9 cellular contexts compared by ENCODE assay signal in the genomic region with DNA sequence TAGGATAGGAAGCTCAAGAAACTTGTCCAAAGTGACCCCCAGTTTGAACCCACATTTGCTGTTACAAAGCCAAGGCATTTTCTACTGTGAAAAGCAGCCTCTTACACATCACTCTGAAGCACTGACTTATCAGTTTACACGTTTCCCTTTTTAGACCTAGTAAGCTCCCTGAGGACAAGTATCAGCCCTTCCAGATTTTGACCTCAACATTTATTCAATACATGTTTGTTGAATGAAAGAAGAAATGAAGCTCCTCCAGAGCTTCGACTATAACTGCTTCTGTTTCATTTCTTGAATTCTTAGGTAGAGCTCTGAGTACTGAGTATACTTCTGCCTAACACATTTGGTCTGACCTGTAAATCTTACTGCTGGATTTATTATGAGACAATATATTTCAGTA. TPM values are rescaled to one million over a fixed set of nuclear protein-coding genes. Genes with fewer than 3 reads are reported as not detected.
A peak's percentile ranks its signal among the peaks of the same experiment; 100 is the strongest.
DNase-seq lines count a peak whose midpoint lies in the region; ATAC-seq, FAIRE-seq and TF ChIP-seq lines count a peak whose summit lies in the region.
"Had no signal": no experiment of that assay in that cellular context is flagged by ENCODE, and none has a peak within 500 bp of the region (broad histone marks: within the 10 kb centered on the region; RNA-seq: fewer than 3 reads in every experiment).

No MANE protein-coding gene starts in this region.

- no peaks in the 10 kb centered on the region for H3K9me2 ChIP-seq in SK-N-SH

- H3K27me3 ChIP-seq in SK-N-SH (ENCODE audit: insufficient read depth) = no peaks in the 10 kb centered on the region
- no peaks in the 10 kb centered on the region for H3K27me3 ChIP-seq in endothelial cell of umbilical vein (ENCODE audit: control insufficient read depth in 2 of 2, insufficient read depth in 2 of 2, low read length in 2 of 2)
- no peaks in the 10 kb centered on the region for H3K27me3 ChIP-seq in rectal smooth muscle tissue (ENCODE audit: control insufficient read depth, insufficient read depth, low read length)

- H3K4me3 ChIP-seq in SK-N-SH (ENCODE audit: low read depth in 2 of 2, low read length in 1 of 2) (peak overlapping the region; percentile 94 to 100; a peak in 3 of 4 replicates), endothelial cell of umbilical vein (replicated peaks in 1 of 3; ENCODE audit: insufficient read depth in 1 of 3, low read depth in 1 of 3, low read length in 3 of 3) (peak overlapping the region in 1 of 3 experiments; percentile 98), rectal smooth muscle tissue (ENCODE audit: low read length) (peak overlapping the region; percentile 27)

- H4K20me1 ChIP-seq in SK-N-SH (ENCODE audit: insufficient read depth) (peaks cover 65% of the 10 kb centered on the region), endothelial cell of umbilical vein (replicated peaks; ENCODE audit: control insufficient read depth, extremely low read depth, insufficient read depth, low read length) (peaks cover 29% of the 10 kb centered on the region)

- intact Hi-C loops in endothelial cell of umbilical vein (cut with micrococcal nuclease) = loop anchor here (2.0 to 5.0 kb wide), 5 partner anchors 19 to 1604 kb away; a partner anchor contains a TSS

- no peak for TF ChIP-seq POLR2A in endothelial cell of umbilical vein (IDR thresholded peaks at IDR 0.05; ENCODE audit: low read depth, low read length)

- WGBS in SK-N-SH (ENCODE audit: low lambda C conversion rate) = 56% methylated on average over 2 of the region's 2 CpGs

- dilution Hi-C loops in endothelial cell of umbilical vein (cut with MboI; ENCODE audit: extremely low pct_ligation_motif_present, low sequenced_read_pairs) = no loop called here

- no peak for TF ChIP-seq EP300 in SK-N-SH (IDR thresholded peaks at IDR 0.05; ENCODE audit: borderline replicate concordance in 1 of 2, low read depth in 1 of 2, low read length in 1 of 2)

- no peak for ATAC-seq in SK-N-SH treated with all-trans-retinoic acid at 6 μM for 48 hours

- FAIRE-seq in endothelial cell of umbilical vein (lab: Jason Lieb, UNC) = no peak

- CTCF ChIA-PET in SK-N-SH (lab: Yijun Ruan, JAX) (interaction anchor here (0.8 to 1.8 kb wide), 9 partner anchors 9 to 165 kb away, joined by 3 to 6 read pairs (median 4); no protein-coding TSS in a partner anchor), endothelial cell of umbilical vein (lab: Charles Lee) (interaction anchor here (0.8 to 1.4 kb wide), 5 partner anchors 9 to 63 kb away, joined by 3 to 5 read pairs (median 3); no protein-coding TSS in a partner anchor), HEK293T (lab: Yijun Ruan, JAX) (interaction anchor here (1.3 kb wide), 1 partner anchor 22 kb away, joined by 4 read pairs; no protein-coding TSS in a partner anchor)

- TF ChIP-seq RAD21 in SK-N-SH (IDR thresholded peaks at IDR 0.05; ENCODE audit: low read length) = no peak

- no peak for DNase-seq in SK-N-SH
- DNase-seq in OCI-M1 (lab: John Stamatoyannopoulos, UW) = peak; percentile 7
- DNase-seq in endothelial cell of umbilical vein (ENCODE audit: low read depth, low spot score) = no peak
- no peak for DNase-seq in NCI-H2171 (lab: John Stamatoyannopoulos, UW)
- no peak for DNase-seq in AG08395 (ENCODE audit: low spot score)
- no peak for DNase-seq in HEK293T (ENCODE audit: extremely low spot score)

- peaks cover 37% of the 10 kb centered on the region for H3F3A ChIP-seq in SK-N-SH (replicated peaks; ENCODE audit: insufficient read depth)

- H3K27ac ChIP-seq in SK-N-SH (ENCODE audit: low read depth in 2 of 2, low read length in 1 of 2) (peak overlapping the region in 1 of 2 experiments; percentile 6; a peak in 1 of 4 replicates), endothelial cell of umbilical vein (ENCODE audit: insufficient read depth, low read depth, low read length) (no peak overlapping the region), rectal smooth muscle tissue (ENCODE audit: low read depth, low read length) (no peak overlapping the region)
- H3K27ac ChIP-seq: RWPE1 had no signal

- peaks cover 84% of the 10 kb centered on the region for H3K79me2 ChIP-seq in SK-N-SH (ENCODE audit: insufficient read depth)
- H3K79me2 ChIP-seq in endothelial cell of umbilical vein (ENCODE audit: control insufficient read depth, insufficient read depth, low read length) = peaks cover 73% of the 10 kb centered on the region

- POLR2A ChIA-PET in SK-N-SH (lab: Yijun Ruan, JAX) = no interaction called here
- POLR2A ChIA-PET in endothelial cell of umbilical vein (lab: Charles Lee) = no interaction called here
- POLR2A ChIA-PET in HEK293T (lab: Yijun Ruan, JAX) = no interaction called here

- H2AFZ ChIP-seq in SK-N-SH (ENCODE audit: low read depth) (no peak overlapping the region), endothelial cell of umbilical vein (ENCODE audit: low read depth, low read length) (no peak overlapping the region)

- TF ChIP-seq CTCF in SK-N-SH (IDR thresholded peaks at IDR 0.05) (no peak), endothelial cell of umbilical vein (IDR thresholded peaks at IDR 0.05; ENCODE audit: extremely low read depth in 1 of 2, insufficient read depth in 1 of 2, low read depth in 1 of 2, low read length in 2 of 2) (no peak)

- no peaks in the 10 kb centered on the region for H3K9me3 ChIP-seq in SK-N-SH
- H3K9me3 ChIP-seq in endothelial cell of umbilical vein (replicated peaks; ENCODE audit: control insufficient read depth, insufficient read depth, low read length) = no peaks in the 10 kb centered on the region

- H3K9ac ChIP-seq in SK-N-SH = peak overlapping the region; percentile 93; the same call in 1 of the 2 replicates
- no peak overlapping the region for H3K9ac ChIP-seq in endothelial cell of umbilical vein (replicated peaks; ENCODE audit: extremely low read depth, insufficient read depth, low read length)
- H3K9ac ChIP-seq in rectal smooth muscle tissue (ENCODE audit: low read length) = no peak overlapping the region

- H3K36me3 ChIP-seq in SK-N-SH (replicated peaks in 1 of 2; ENCODE audit: control insufficient read depth in 1 of 2, insufficient read depth in 2 of 2, low read length in 1 of 2) = peaks cover 3% of the 10 kb centered on the region in 2 experiments
- H3K36me3 ChIP-seq in endothelial cell of umbilical vein (ENCODE audit: control insufficient read depth in 2 of 2, extremely low read depth in 1 of 2, insufficient read depth in 2 of 2, low read length in 2 of 2) = no peaks in the 10 kb centered on the region
- no peaks in the 10 kb centered on the region for H3K36me3 ChIP-seq in rectal smooth muscle tissue (ENCODE audit: control insufficient read depth, insufficient read depth, low read length)

- H3K4me1 ChIP-seq in SK-N-SH (ENCODE audit: control insufficient read depth in 1 of 2, insufficient read depth in 2 of 2, low read depth in 1 of 2, low read length in 1 of 2) = peaks cover 13 to 42% of the 10 kb centered on the region in 2 experiments; a peak in 3 of 4 replicates
- H3K4me1 ChIP-seq in endothelial cell of umbilical vein (ENCODE audit: control insufficient read depth, extremely low read depth, insufficient read depth, low read length) = peaks cover 31% of the 10 kb centered on the region
- H3K4me1 ChIP-seq in rectal smooth muscle tissue (ENCODE audit: control insufficient read depth, insufficient read depth, low read length) = peaks cover 26% of the 10 kb centered on the region

- no TSS peak for BruUV-seq in endothelial cell of umbilical vein (replicated peaks; lab: Mats Ljungman, UMichigan)

- peaks cover 3% of the 10 kb centered on the region for H3K9me1 ChIP-seq in endothelial cell of umbilical vein (replicated peaks; ENCODE audit: control insufficient read depth, extremely low read depth, insufficient read depth, low read length)

- H3K4me2 ChIP-seq in SK-N-SH (peak overlapping the region; percentile 87), endothelial cell of umbilical vein (ENCODE audit: insufficient read depth, low read length) (peak overlapping the region; percentile 99)

TF ChIP-seq in SK-N-SH, 30 proteins besides CTCF, POLR2A, EP300 and RAD21:
- no peak for TF ChIP-seq CHD2 (IDR thresholded peaks at IDR 0.05; ENCODE audit: low read length, partially characterized antibody)
- no peak for TF ChIP-seq RCOR1 (IDR thresholded peaks at IDR 0.05; ENCODE audit: low read length)
- TF ChIP-seq GATA2 (CRISPR knock-in tag; IDR thresholded peaks at IDR 0.05) = no peak
- TF ChIP-seq GABPA (IDR thresholded peaks at IDR 0.05; ENCODE audit: low read depth) = no peak

TF ChIP-seq in SK-N-SH treated with all-trans-retinoic acid at 6 μM for 48 hours, 23 proteins besides CTCF, POLR2A, EP300 and RAD21 (continues in another document):
- no peak for TF ChIP-seq ISL1 (CRISPR knock-in tag; IDR thresholded peaks at IDR 0.05)
- no peak for TF ChIP-seq TOX (CRISPR knock-in tag; IDR thresholded peaks at IDR 0.05; ENCODE audit: borderline replicate concordance)

TF ChIP-seq in endothelial cell of umbilical vein, 7 proteins besides CTCF, POLR2A, EP300 and RAD21 (continues in another document):
- TF ChIP-seq FOS (IDR thresholded peaks at IDR 0.05; ENCODE audit: borderline replicate concordance, insufficient read depth, low read length) (no peak), MYC (IDR thresholded peaks at IDR 0.05; ENCODE audit: low read depth, low read length) (no peak)
- TF ChIP-seq, protein P1, sequence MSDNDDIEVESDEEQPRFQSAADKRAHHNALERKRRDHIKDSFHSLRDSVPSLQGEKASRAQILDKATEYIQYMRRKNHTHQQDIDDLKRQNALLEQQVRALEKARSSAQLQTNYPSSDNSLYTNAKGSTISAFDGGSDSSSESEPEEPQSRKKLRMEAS (IDR thresholded peaks at IDR 0.05; ENCODE audit: insufficient read depth, insufficient read length) = no peak

TF ChIP-seq in HEK293T, 16 proteins besides CTCF, POLR2A, EP300 and RAD21:
- TF ChIP-seq SP1 (IDR thresholded peaks at IDR 0.05) = no peak
- TF ChIP-seq TARDBP (IDR thresholded peaks at IDR 0.05) = no peak
- no peak for TF ChIP-seq ZNF384 (IDR thresholded peaks at IDR 0.05)

RNA-seq across cellular contexts. Expression of a gene that starts 2.7 kb away (rescaled TPM):
- polyA plus RNA-seq in SK-N-SH (2012; rRNA removed) (8.5 and 9.9 TPM in 2 replicates), endothelial cell of umbilical vein (4.1 and 5.2 TPM in 2 replicates)
- polyA plus RNA-seq in SK-N-SH (2012; cell fraction: cytosol; rRNA removed) = 19.1 and 21.4 TPM in 2 replicates
- 5.9 and 10.8 TPM in 2 replicates for polyA plus RNA-seq in SK-N-SH (2012; cell fraction: nucleus; rRNA removed)
- total RNA-seq in endothelial cell of umbilical vein = 22.1 and 24.0 TPM in 2 replicates
- 8.9 and 9.2 TPM in 2 replicates for polyA plus RNA-seq in endothelial cell of umbilical vein (2011; cell fraction: cytosol; rRNA removed)
- 8.0 and 9.4 TPM in 2 replicates for polyA plus RNA-seq in endothelial cell of umbilical vein (2011; cell fraction: nucleus; rRNA removed)
- 15.1 and 17.6 TPM in 2 replicates for polyA plus RNA-seq in endothelial cell of umbilical vein (2012)
- polyA minus RNA-seq in endothelial cell of umbilical vein = 6.1 and 7.4 TPM in 2 replicates
- polyA minus RNA-seq in endothelial cell of umbilical vein (2011; cell fraction: cytosol; rRNA and poly(A)+ RNA removed) = 8.2 TPM
- 20.9 and 25.2 TPM in 2 replicates for polyA minus RNA-seq in endothelial cell of umbilical vein (2011; cell fraction: nucleus; rRNA and poly(A)+ RNA removed)
